ENCODE assay signal across 1 cellular context in the genomic region with DNA sequence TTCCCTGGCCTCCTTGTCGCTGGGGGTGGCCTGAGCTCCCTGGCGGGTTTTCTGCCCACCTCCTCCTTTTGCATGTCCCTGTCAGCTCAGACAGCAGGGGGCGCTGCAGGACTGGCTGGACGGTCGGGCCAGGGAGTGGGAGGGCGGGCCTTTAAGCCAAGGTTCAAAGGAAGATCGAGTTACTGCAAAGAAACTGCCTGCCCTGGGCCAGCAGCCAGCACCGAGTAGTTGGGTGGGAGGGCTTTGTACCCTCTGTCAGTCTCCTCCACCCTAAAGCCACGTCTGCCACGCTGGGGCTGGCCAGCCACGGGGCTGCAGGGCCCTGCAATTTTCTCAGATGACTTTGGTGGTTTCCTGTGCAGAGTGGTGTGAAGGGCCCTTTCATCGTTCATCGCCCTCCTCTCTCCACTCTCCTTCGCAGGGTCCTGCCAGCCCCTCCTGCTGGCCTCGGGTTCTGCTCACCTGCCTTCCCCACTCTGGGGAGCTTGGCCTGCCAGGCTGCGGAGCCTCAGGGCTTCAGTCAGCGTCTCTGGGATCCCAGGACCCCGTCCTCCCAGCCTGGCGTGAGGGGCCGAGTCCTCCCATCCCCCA.
TF ChIP-seq lines count a peak whose summit lies in the region.

No MANE protein-coding gene starts in this region.

TF ChIP-seq in H1, 55 proteins besides CTCF, POLR2A, EP300 and RAD21:
- TF ChIP-seq POU5F1 (IDR thresholded peaks at IDR 0.05; ENCODE audit: low read depth, low read length) (no peak), YY1 (IDR thresholded peaks at IDR 0.05; ENCODE audit: low read depth, low read length) (peak; percentile 24; the same call in 1 of the 2 replicates), JUND (IDR thresholded peaks at IDR 0.05; ENCODE audit: low read length) (0 out of 2 replicates have a peak, but pooled peaks have one; percentile 9), TAF7 (optimal IDR thresholded peaks at IDR 0.05; ENCODE audit: borderline replicate concordance, low read depth, low read length) (peak; percentile 44), SUZ12 (IDR thresholded peaks at IDR 0.05; ENCODE audit: low read length) (no peak), BCL11A (IDR thresholded peaks at IDR 0.05; ENCODE audit: low read depth in 2 of 2, low read length in 2 of 2) (no peak), JUN (IDR thresholded peaks at IDR 0.05; ENCODE audit: low read depth, low read length) (no peak), HDAC2 (IDR thresholded peaks at IDR 0.05; ENCODE audit: borderline replicate concordance in 1 of 2, low read depth in 2 of 2, low read length in 2 of 2) (no peak), BACH1 (IDR thresholded peaks at IDR 0.05; ENCODE audit: low read length) (no peak), EZH2 (IDR thresholded peaks at IDR 0.05; ENCODE audit: low read depth, low read length, severe bottlenecking) (no peak), NRF1 (IDR thresholded peaks at IDR 0.05; ENCODE audit: low read depth, low read length) (0 out of 2 replicates have a peak, but pooled peaks have one; percentile 4), POLR2AphosphoS5 (IDR thresholded peaks at IDR 0.05; ENCODE audit: low read depth, low read length) (no peak), SIRT6 (IDR thresholded peaks at IDR 0.05; ENCODE audit: low read length) (no peak), RBBP5 (IDR thresholded peaks at IDR 0.05; ENCODE audit: borderline replicate concordance, low read depth, low read length) (no peak), KDM4A (IDR thresholded peaks at IDR 0.05; ENCODE audit: low read depth, low read length, severe bottlenecking) (peak; percentile 16), EGR1 (IDR thresholded peaks at IDR 0.05; ENCODE audit: borderline replicate concordance, low read depth, low read length) (0 out of 2 replicates have a peak, but pooled peaks have one; percentile 12), CHD2 (IDR thresholded peaks at IDR 0.05; ENCODE audit: low read length) (no peak), CTBP2 (IDR thresholded peaks at IDR 0.05; ENCODE audit: borderline replicate concordance, insufficient read depth, insufficient read length, low read length) (no peak), CEBPB (IDR thresholded peaks at IDR 0.05; ENCODE audit: low read depth, low read length) (no peak), ASH2L (IDR thresholded peaks at IDR 0.05; ENCODE audit: low read length) (no peak), RFX5 (IDR thresholded peaks at IDR 0.05; ENCODE audit: borderline replicate concordance, low read depth, low read length) (no peak), SP4 (IDR thresholded peaks at IDR 0.05; ENCODE audit: low read length) (0 out of 2 replicates have a peak, but pooled peaks have one; percentile 28), ZNF274 (IDR thresholded peaks at IDR 0.05; ENCODE audit: borderline replicate concordance, extremely low read depth, low read length) (no peak), SIN3A (conservative IDR thresholded peaks at IDR 0.05 in 1 of 2, IDR thresholded peaks at IDR 0.05 in 1 of 2; ENCODE audit: low read depth in 1 of 2, low read length in 2 of 2) (peak in 1 of 2 experiments; percentile 47; a peak in 1 of 4 replicates), CHD1 (IDR thresholded peaks at IDR 0.05; ENCODE audit: low read depth, low read length) (no peak)
- TF ChIP-seq, protein P1, sequence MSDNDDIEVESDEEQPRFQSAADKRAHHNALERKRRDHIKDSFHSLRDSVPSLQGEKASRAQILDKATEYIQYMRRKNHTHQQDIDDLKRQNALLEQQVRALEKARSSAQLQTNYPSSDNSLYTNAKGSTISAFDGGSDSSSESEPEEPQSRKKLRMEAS (IDR thresholded peaks at IDR 0.05) = no peak; the same call in 1 of the 2 replicates
- TF ChIP-seq, protein P2, sequence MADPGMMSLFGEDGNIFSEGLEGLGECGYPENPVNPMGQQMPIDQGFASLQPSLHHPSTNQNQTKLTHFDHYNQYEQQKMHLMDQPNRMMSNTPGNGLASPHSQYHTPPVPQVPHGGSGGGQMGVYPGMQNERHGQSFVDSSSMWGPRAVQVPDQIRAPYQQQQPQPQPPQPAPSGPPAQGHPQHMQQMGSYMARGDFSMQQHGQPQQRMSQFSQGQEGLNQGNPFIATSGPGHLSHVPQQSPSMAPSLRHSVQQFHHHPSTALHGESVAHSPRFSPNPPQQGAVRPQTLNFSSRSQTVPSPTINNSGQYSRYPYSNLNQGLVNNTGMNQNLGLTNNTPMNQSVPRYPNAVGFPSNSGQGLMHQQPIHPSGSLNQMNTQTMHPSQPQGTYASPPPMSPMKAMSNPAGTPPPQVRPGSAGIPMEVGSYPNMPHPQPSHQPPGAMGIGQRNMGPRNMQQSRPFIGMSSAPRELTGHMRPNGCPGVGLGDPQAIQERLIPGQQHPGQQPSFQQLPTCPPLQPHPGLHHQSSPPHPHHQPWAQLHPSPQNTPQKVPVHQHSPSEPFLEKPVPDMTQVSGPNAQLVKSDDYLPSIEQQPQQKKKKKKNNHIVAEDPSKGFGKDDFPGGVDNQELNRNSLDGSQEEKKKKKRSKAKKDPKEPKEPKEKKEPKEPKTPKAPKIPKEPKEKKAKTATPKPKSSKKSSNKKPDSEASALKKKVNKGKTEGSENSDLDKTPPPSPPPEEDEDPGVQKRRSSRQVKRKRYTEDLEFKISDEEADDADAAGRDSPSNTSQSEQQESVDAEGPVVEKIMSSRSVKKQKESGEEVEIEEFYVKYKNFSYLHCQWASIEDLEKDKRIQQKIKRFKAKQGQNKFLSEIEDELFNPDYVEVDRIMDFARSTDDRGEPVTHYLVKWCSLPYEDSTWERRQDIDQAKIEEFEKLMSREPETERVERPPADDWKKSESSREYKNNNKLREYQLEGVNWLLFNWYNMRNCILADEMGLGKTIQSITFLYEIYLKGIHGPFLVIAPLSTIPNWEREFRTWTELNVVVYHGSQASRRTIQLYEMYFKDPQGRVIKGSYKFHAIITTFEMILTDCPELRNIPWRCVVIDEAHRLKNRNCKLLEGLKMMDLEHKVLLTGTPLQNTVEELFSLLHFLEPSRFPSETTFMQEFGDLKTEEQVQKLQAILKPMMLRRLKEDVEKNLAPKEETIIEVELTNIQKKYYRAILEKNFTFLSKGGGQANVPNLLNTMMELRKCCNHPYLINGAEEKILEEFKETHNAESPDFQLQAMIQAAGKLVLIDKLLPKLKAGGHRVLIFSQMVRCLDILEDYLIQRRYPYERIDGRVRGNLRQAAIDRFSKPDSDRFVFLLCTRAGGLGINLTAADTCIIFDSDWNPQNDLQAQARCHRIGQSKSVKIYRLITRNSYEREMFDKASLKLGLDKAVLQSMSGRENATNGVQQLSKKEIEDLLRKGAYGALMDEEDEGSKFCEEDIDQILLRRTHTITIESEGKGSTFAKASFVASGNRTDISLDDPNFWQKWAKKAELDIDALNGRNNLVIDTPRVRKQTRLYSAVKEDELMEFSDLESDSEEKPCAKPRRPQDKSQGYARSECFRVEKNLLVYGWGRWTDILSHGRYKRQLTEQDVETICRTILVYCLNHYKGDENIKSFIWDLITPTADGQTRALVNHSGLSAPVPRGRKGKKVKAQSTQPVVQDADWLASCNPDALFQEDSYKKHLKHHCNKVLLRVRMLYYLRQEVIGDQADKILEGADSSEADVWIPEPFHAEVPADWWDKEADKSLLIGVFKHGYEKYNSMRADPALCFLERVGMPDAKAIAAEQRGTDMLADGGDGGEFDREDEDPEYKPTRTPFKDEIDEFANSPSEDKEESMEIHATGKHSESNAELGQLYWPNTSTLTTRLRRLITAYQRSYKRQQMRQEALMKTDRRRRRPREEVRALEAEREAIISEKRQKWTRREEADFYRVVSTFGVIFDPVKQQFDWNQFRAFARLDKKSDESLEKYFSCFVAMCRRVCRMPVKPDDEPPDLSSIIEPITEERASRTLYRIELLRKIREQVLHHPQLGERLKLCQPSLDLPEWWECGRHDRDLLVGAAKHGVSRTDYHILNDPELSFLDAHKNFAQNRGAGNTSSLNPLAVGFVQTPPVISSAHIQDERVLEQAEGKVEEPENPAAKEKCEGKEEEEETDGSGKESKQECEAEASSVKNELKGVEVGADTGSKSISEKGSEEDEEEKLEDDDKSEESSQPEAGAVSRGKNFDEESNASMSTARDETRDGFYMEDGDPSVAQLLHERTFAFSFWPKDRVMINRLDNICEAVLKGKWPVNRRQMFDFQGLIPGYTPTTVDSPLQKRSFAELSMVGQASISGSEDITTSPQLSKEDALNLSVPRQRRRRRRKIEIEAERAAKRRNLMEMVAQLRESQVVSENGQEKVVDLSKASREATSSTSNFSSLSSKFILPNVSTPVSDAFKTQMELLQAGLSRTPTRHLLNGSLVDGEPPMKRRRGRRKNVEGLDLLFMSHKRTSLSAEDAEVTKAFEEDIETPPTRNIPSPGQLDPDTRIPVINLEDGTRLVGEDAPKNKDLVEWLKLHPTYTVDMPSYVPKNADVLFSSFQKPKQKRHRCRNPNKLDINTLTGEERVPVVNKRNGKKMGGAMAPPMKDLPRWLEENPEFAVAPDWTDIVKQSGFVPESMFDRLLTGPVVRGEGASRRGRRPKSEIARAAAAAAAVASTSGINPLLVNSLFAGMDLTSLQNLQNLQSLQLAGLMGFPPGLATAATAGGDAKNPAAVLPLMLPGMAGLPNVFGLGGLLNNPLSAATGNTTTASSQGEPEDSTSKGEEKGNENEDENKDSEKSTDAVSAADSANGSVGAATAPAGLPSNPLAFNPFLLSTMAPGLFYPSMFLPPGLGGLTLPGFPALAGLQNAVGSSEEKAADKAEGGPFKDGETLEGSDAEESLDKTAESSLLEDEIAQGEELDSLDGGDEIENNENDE (IDR thresholded peaks at IDR 0.05; ENCODE audit: insufficient replicate concordance, low read length) = no peak
